Comparison of ENCODE assay signal across 12 cellular contexts in the genomic region with DNA sequence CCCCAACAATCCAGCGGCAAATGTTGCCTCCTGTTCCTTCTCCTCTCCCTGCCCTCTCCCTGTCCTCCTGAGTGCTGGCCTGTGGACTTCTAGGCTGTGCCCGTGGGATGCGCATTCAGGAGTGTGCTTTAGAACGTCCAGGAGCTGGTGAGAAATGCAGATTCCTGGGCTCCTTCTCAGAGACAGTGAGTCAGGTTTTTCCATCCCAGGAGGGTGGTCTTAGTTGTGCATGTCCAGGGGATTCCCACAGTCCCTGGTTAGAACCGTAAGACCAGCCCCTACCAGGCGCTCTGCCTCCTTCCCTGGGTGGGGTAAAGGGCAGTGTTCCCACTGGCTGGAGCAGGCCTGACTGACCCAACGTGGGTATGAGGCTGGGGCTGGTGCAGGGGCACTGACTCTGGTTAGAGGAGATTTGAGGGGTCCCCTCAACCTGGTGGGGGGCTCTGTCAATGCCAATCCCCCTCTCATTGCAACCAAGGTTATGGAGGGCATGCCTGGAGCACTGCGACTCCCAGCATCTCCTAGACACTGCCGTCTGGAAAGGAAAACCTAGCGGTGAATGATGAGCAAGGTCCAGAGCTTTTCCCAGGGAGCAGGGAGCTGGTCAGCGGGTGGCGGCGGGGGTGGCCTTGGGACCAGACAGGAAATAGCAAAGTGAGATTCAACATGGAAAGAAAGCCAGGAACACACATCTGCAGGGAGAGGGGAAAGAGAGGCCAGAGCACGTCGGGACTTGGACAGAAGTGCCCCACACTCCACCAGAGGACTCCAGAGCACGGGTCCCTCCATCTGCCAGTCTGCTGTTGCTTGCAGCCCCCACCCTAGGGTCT. TPM values are rescaled to one million over a fixed set of nuclear protein-coding genes. Genes with fewer than 3 reads are reported as not detected.
A peak's percentile ranks its signal among the peaks of the same experiment; 100 is the strongest.
DNase-seq lines count a peak whose midpoint lies in the region; ATAC-seq and TF ChIP-seq lines count a peak whose summit lies in the region.
"Had no signal": no experiment of that assay in that cellular context is flagged by ENCODE, and none has a peak within 500 bp of the region (broad histone marks: within the 10 kb centered on the region; RNA-seq: fewer than 3 reads in every experiment).

No MANE protein-coding gene starts in this region.

- DNase-seq in AG08396 (ENCODE audit: low spot score) (peak; percentile 67), adrenal gland (peak in 6 of 7 donors; percentile 68 to 87 (median 78)), left ventricle myocardium inferior (peak; percentile 73), C1 segment of cervical spinal cord (lab: John Stamatoyannopoulos, UW) (no peak), retina (no peak)
- DNase-seq: activated CD8-positive, alpha-beta memory T cell treated with anti-CD3 and anti-CD28 coated beads for 24 hours; activated naive CD8-positive, alpha-beta T cell treated with anti-CD3 and anti-CD28 coated beads, Interleukin-2, amount 10 ng/mL, durations not matched to agents 7 days and 5 days; NCI-H226; stimulated activated CD4-positive, alpha-beta T cell treated with anti-CD3 and anti-CD28 coated beads, Interleukin-4, amount 100 ng/mL, for 24 hours had no signal

- H3K4me3 ChIP-seq in adrenal gland = no peak overlapping the region
- no peak overlapping the region for H3K4me3 ChIP-seq in left ventricle myocardium inferior
- H3K4me3 ChIP-seq in rectal smooth muscle tissue (ENCODE audit: low read length) = no peak overlapping the region

- H3K36me3 ChIP-seq in adrenal gland (replicated peaks in 1 of 2) = peaks cover 0 to 15% of the 10 kb centered on the region in 2 donors
- H3K36me3 ChIP-seq in left ventricle myocardium inferior = peaks cover 28% of the 10 kb centered on the region
- H3K36me3 ChIP-seq in rectal smooth muscle tissue (ENCODE audit: control insufficient read depth, insufficient read depth, low read length) = peaks cover 22% of the 10 kb centered on the region

- intact Hi-C loops in adrenal gland (cut with DNase I) (no loop called here), left ventricle myocardium inferior (cut with micrococcal nuclease) (loop anchor here (5.0 to 10.0 kb wide), 2 partner anchors 34 to 56 kb away; no protein-coding TSS in a partner anchor)

- TF ChIP-seq CTCF in adrenal gland (IDR thresholded peaks at IDR 0.05) (peak in 3 of 6 experiments; percentile 20 to 35 (median 28)), left ventricle myocardium inferior (IDR thresholded peaks at IDR 0.05; ENCODE audit: borderline replicate concordance) (peak; percentile 17)

- ATAC-seq in HG03196 (IDR thresholded peaks at IDR 0.05; ENCODE audit: unreplicated experiment) (no peak), HG03095 (IDR thresholded peaks at IDR 0.05; ENCODE audit: unreplicated experiment) (no peak)

- TF ChIP-seq POLR2A in adrenal gland (IDR thresholded peaks at IDR 0.05) = peak in 1 of 2 donors; percentile 25

- H3K27me3 ChIP-seq in adrenal gland (no peaks in the 10 kb centered on the region), left ventricle myocardium inferior (ENCODE audit: low read depth) (no peaks in the 10 kb centered on the region), rectal smooth muscle tissue (ENCODE audit: control insufficient read depth, insufficient read depth, low read length) (no peaks in the 10 kb centered on the region)

- H3K4me1 ChIP-seq in adrenal gland (replicated peaks in 1 of 2) = peaks cover 24 to 77% of the 10 kb centered on the region in 2 donors
- H3K4me1 ChIP-seq in left ventricle myocardium inferior = peaks cover 100% of the 10 kb centered on the region
- peaks cover 84% of the 10 kb centered on the region for H3K4me1 ChIP-seq in rectal smooth muscle tissue (ENCODE audit: control insufficient read depth, insufficient read depth, low read length)

- H3K9me3 ChIP-seq in adrenal gland (replicated peaks in 1 of 3) = no peaks in the 10 kb centered on the region
- H3K9me3 ChIP-seq in left ventricle myocardium inferior (replicated peaks) = no peaks in the 10 kb centered on the region

- H3K27ac ChIP-seq in adrenal gland (peak overlapping the region; percentile 48 to 93 (median 65)), left ventricle myocardium inferior (replicated peaks) (peak overlapping the region; percentile 90), rectal smooth muscle tissue (ENCODE audit: low read depth, low read length) (peak overlapping the region; percentile 93)

- WGBS in adrenal gland, 4 donors = 38 to 49% (median 44%) methylated on average over 14 to 16 of the region's 16 CpGs

- no peak overlapping the region for H3K9ac ChIP-seq in rectal smooth muscle tissue (ENCODE audit: low read length)

RNA-seq across cellular contexts. Expression of a gene that starts 38.6 kb away (rescaled TPM):
- total RNA-seq in adrenal gland = 100 to 1,000 TPM; 232 to 558 (median 316) TPM
- 100 to 1,000 TPM in 2 of 3 donors, 10 to 100 TPM in 1; 38.7 to 394 (median 156) TPM for polyA plus RNA-seq in adrenal gland
- 257 TPM for total RNA-seq in left ventricle myocardium inferior

Comparison
In these comparisons a context has a peak if more than half of its experiments do, and no peak if none do; other contexts are left out.
1. DNase-seq: peak in AG08396 (single experiment), adrenal gland (6 of 7) and left ventricle myocardium inferior (single experiment); none in C1 segment of cervical spinal cord (0 of 14) and retina (single experiment).
2. Peak in every context shown above with its lines, with median percentiles within 50 percentile points of each other: H3K27ac ChIP-seq.